Comparison of ENCODE assay signal across 1 cellular context in genomic region chr7:73602721-73603651, GRCh38.
TF ChIP-seq lines count a peak whose summit lies in the region.

No MANE protein-coding gene starts in this region.

TF ChIP-seq in HepG2, 621 proteins besides CTCF, POLR2A, EP300 and RAD21 (continued from another document):
- TF ChIP-seq ZNF275 (CRISPR knock-in tag; IDR thresholded peaks at IDR 0.05; ENCODE audit: borderline replicate concordance) = 0 out of 2 replicates have a peak, but pooled peaks have one; percentile 72
- peak; percentile 51 for TF ChIP-seq ARNT2 (CRISPR knock-in tag; IDR thresholded peaks at IDR 0.05; ENCODE audit: low read depth)
- peak; percentile 4; the same call in 1 of the 2 replicates for TF ChIP-seq TGIF2 (CRISPR knock-in tag; IDR thresholded peaks at IDR 0.05)
- no peak for TF ChIP-seq STAT6 (CRISPR knock-in tag; IDR thresholded peaks at IDR 0.05; ENCODE audit: borderline replicate concordance)
TF ChIP-seq in HepG2: peak in this region for 78.
